Comparison of ENCODE assay signal across 1 cellular context in the genomic region with DNA sequence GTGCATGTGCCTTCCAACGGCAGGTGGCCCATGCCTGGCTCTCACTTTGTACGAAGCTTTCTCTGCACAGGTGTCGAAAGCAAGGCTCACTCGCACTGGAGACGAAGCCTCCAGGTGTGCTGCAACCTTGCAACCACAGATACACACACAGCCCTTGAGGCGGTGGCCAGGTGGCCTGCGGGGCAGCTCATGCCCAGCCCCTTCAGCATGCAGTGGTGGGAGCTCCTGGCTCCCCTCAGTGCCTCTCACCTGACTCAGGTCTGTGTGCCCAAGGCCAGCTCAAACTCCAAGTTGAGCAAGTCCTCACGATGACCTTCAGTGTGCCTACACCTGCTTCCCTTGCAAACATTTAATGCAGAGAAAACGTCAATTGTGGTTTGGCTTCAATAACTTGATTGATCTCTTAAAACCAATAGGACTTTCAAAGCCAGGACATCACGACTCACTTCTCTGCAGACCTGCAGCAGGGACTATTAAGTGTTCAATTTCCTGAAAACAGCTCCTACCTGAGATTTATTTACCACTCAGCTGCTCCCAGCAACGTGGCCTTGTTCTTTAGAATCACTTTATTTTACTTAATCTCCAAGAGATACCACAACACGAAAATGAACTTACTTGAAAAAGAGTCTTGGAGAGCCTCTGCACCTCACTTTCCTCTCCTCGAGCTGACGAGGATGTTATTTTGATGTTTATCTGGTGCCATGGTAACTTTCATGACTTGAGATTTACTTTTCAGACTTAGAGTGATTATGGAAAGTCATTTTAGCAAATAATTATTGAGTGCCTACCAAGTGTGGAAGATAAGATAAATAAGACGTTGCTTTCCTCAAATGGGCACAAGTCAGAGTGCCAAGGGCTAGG.
A peak's percentile ranks its signal among the peaks of the same experiment; 100 is the strongest.
TF ChIP-seq lines count a peak whose summit lies in the region.

No MANE protein-coding gene starts in this region.

TF ChIP-seq in HepG2, 621 proteins besides CTCF, POLR2A, EP300 and RAD21 (continued from another document and continues in another):
- TF ChIP-seq, protein P1, sequence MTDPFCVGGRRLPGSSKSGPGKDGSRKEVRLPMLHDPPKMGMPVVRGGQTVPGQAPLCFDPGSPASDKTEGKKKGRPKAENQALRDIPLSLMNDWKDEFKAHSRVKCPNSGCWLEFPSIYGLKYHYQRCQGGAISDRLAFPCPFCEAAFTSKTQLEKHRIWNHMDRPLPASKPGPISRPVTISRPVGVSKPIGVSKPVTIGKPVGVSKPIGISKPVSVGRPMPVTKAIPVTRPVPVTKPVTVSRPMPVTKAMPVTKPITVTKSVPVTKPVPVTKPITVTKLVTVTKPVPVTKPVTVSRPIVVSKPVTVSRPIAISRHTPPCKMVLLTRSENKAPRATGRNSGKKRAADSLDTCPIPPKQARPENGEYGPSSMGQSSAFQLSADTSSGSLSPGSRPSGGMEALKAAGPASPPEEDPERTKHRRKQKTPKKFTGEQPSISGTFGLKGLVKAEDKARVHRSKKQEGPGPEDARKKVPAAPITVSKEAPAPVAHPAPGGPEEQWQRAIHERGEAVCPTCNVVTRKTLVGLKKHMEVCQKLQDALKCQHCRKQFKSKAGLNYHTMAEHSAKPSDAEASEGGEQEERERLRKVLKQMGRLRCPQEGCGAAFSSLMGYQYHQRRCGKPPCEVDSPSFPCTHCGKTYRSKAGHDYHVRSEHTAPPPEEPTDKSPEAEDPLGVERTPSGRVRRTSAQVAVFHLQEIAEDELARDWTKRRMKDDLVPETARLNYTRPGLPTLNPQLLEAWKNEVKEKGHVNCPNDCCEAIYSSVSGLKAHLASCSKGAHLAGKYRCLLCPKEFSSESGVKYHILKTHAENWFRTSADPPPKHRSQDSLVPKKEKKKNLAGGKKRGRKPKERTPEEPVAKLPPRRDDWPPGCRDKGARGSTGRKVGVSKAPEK (CRISPR knock-in tag; IDR thresholded peaks at IDR 0.05; ENCODE audit: borderline replicate concordance): peak; percentile 94; the same call in 1 of the 2 replicates
- TF ChIP-seq, protein P2, sequence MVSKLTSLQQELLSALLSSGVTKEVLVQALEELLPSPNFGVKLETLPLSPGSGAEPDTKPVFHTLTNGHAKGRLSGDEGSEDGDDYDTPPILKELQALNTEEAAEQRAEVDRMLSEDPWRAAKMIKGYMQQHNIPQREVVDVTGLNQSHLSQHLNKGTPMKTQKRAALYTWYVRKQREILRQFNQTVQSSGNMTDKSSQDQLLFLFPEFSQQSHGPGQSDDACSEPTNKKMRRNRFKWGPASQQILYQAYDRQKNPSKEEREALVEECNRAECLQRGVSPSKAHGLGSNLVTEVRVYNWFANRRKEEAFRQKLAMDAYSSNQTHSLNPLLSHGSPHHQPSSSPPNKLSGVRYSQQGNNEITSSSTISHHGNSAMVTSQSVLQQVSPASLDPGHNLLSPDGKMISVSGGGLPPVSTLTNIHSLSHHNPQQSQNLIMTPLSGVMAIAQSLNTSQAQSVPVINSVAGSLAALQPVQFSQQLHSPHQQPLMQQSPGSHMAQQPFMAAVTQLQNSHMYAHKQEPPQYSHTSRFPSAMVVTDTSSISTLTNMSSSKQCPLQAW (CRISPR knock-in tag; IDR thresholded peaks at IDR 0.05): peak; percentile 98
- TF ChIP-seq SMAD9 (CRISPR knock-in tag; IDR thresholded peaks at IDR 0.05) (no peak), TSC22D2 (CRISPR knock-in tag; IDR thresholded peaks at IDR 0.05; ENCODE audit: borderline replicate concordance) (peak; percentile 94; the same call in 1 of the 2 replicates), ZBTB3 (CRISPR knock-in tag; IDR thresholded peaks at IDR 0.05; ENCODE audit: borderline replicate concordance, low read depth) (peak; percentile 79; the same call in 1 of the 2 replicates), HMGA1 (CRISPR knock-in tag; conservative IDR thresholded peaks at IDR 0.05) (no peak), BCLAF1 (IDR thresholded peaks at IDR 0.05) (no peak), ZNF839 (CRISPR knock-in tag; IDR thresholded peaks at IDR 0.05; ENCODE audit: borderline replicate concordance) (peak; percentile 89; the same call in 1 of the 2 replicates), ARNTL (CRISPR knock-in tag; IDR thresholded peaks at IDR 0.05) (peak; percentile 97), ZNF451 (CRISPR knock-in tag; IDR thresholded peaks at IDR 0.05) (peak; percentile 94; the same call in 1 of the 2 replicates), ZNF660 (CRISPR knock-in tag; IDR thresholded peaks at IDR 0.05; ENCODE audit: borderline replicate concordance, low read depth) (no peak), ZNF30 (CRISPR knock-in tag; IDR thresholded peaks at IDR 0.05) (0 out of 2 replicates have a peak, but pooled peaks have one; percentile 59), FOXK1 (CRISPR knock-in tag; IDR thresholded peaks at IDR 0.05; ENCODE audit: borderline replicate concordance, low read depth) (peak; percentile 60; the same call in 1 of the 2 replicates), CEBPZ (IDR thresholded peaks at IDR 0.05; ENCODE audit: low read length) (no peak), SETDB1 (CRISPR knock-in tag; IDR thresholded peaks at IDR 0.05; ENCODE audit: borderline replicate concordance) (no peak), ZNF710 (CRISPR knock-in tag; IDR thresholded peaks at IDR 0.05; ENCODE audit: borderline replicate concordance) (peak; percentile 92), THAP8 (CRISPR knock-in tag; IDR thresholded peaks at IDR 0.05; ENCODE audit: borderline replicate concordance) (no peak), SNAPC5 (CRISPR knock-in tag; IDR thresholded peaks at IDR 0.05; ENCODE audit: borderline replicate concordance) (no peak), TRIM24 (CRISPR knock-in tag; IDR thresholded peaks at IDR 0.05) (no peak), DNMT1 (CRISPR knock-in tag; IDR thresholded peaks at IDR 0.05) (peak; percentile 80; the same call in 1 of the 2 replicates), AHR (CRISPR knock-in tag; IDR thresholded peaks at IDR 0.05) (peak; percentile 86), NCOA1 (CRISPR knock-in tag; IDR thresholded peaks at IDR 0.05) (peak; percentile 100), SP140L (CRISPR knock-in tag; IDR thresholded peaks at IDR 0.05; ENCODE audit: borderline replicate concordance) (no peak), TAF1 (CRISPR knock-in tag; IDR thresholded peaks at IDR 0.05) (no peak), ZNF749 (CRISPR knock-in tag; IDR thresholded peaks at IDR 0.05; ENCODE audit: borderline replicate concordance) (no peak), NR2F2 (IDR thresholded peaks at IDR 0.05; ENCODE audit: borderline replicate concordance, low read depth) (peak; percentile 70; the same call in 1 of the 2 replicates), HCFC1 (IDR thresholded peaks at IDR 0.05; ENCODE audit: low read depth, low read length) (no peak), ZNF281 (CRISPR knock-in tag; IDR thresholded peaks at IDR 0.05; ENCODE audit: borderline replicate concordance) (peak; percentile 67; the same call in 1 of the 2 replicates), SP2 (CRISPR knock-in tag; IDR thresholded peaks at IDR 0.05) (no peak), SP4 (CRISPR knock-in tag; IDR thresholded peaks at IDR 0.05) (no peak), TARDBP (CRISPR knock-in tag; IDR thresholded peaks at IDR 0.05) (peak; percentile 95), JUNB (CRISPR knock-in tag; IDR thresholded peaks at IDR 0.05; ENCODE audit: borderline replicate concordance) (no peak)
- TF ChIP-seq, protein P3, sequence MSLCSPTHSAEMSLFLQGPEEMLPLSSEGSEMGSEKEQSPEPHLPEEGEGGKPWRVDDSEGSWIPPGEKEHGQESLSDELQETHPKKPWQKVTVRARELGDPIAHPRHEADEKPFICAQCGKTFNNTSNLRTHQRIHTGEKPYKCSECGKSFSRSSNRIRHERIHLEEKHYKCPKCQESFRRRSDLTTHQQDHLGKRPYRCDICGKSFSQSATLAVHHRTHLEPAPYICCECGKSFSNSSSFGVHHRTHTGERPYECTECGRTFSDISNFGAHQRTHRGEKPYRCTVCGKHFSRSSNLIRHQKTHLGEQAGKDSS (CRISPR knock-in tag; IDR thresholded peaks at IDR 0.05; ENCODE audit: borderline replicate concordance, low read depth): peak; percentile 66; the same call in 1 of the 2 replicates
- TF ChIP-seq, protein P4, sequence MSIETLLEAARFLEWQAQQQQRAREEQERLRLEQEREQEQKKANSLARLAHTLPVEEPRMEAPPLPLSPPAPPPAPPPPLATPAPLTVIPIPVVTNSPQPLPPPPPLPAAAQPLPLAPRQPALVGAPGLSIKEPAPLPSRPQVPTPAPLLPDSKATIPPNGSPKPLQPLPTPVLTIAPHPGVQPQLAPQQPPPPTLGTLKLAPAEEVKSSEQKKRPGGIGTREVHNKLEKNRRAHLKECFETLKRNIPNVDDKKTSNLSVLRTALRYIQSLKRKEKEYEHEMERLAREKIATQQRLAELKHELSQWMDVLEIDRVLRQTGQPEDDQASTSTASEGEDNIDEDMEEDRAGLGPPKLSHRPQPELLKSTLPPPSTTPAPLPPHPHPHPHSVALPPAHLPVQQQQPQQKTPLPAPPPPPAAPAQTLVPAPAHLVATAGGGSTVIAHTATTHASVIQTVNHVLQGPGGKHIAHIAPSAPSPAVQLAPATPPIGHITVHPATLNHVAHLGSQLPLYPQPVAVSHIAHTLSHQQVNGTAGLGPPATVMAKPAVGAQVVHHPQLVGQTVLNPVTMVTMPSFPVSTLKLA (IDR thresholded peaks at IDR 0.05): no peak
